Comparison of ENCODE assay signal across 8 cellular contexts in genomic region chr6:132715204-132715603, GRCh38. TPM values are rescaled to one million over a fixed set of nuclear protein-coding genes. Genes with fewer than 3 reads are reported as not detected.
DNase-seq lines count a peak whose midpoint lies in the region; ATAC-seq and TF ChIP-seq lines count a peak whose summit lies in the region.

No MANE protein-coding gene starts in this region.

- no peaks in the 10 kb centered on the region for H3K27me3 Mint-ChIP-seq in Calu3 (ENCODE audit: unreplicated experiment)
- no peaks in the 10 kb centered on the region for H3K27me3 Mint-ChIP-seq in nephron progenitor cell (ENCODE audit: low read depth, poor library complexity)
- H3K27me3 Mint-ChIP-seq in activated T-helper 2 cell treated with anti-CD3 and anti-CD28 coated beads, Interferon-gamma antibody, Interleukin-2, Interleukin-4, amounts not matched to agents 10 μg/mL and 5 μg/mL and 100 μg/mL, durations not matched to agents 14 hours and 24 hours and 36 hours (ENCODE audit: low read depth) = peaks cover 23% of the 10 kb centered on the region

- BruUV-seq in Calu3 (replicated peaks; lab: Mats Ljungman, UMichigan) = no TSS peak

- H3K4me3 Mint-ChIP-seq in Calu3 (ENCODE audit: low read depth, unreplicated experiment) = no peak overlapping the region
- H3K4me3 Mint-ChIP-seq in nephron progenitor cell = no peak overlapping the region
- H3K4me3 Mint-ChIP-seq in activated T-helper 2 cell treated with anti-CD3 and anti-CD28 coated beads, Interferon-gamma antibody, Interleukin-2, Interleukin-4, amounts not matched to agents 10 μg/mL and 5 μg/mL and 100 μg/mL, durations not matched to agents 14 hours and 24 hours and 36 hours (ENCODE audit: low read depth) = no peak overlapping the region

- H3K36me3 Mint-ChIP-seq in Calu3 (ENCODE audit: insufficient read depth, unreplicated experiment) = peaks cover 17% of the 10 kb centered on the region
- no peaks in the 10 kb centered on the region for H3K36me3 Mint-ChIP-seq in nephron progenitor cell (ENCODE audit: low read depth)
- no peaks in the 10 kb centered on the region for H3K36me3 Mint-ChIP-seq in activated T-helper 2 cell treated with anti-CD3 and anti-CD28 coated beads, Interferon-gamma antibody, Interleukin-2, Interleukin-4, amounts not matched to agents 10 μg/mL and 5 μg/mL and 100 μg/mL, durations not matched to agents 14 hours and 24 hours and 36 hours (ENCODE audit: low read depth)

- no peak for ATAC-seq in GM18519 (IDR thresholded peaks at IDR 0.05; ENCODE audit: low FRiP score, unreplicated experiment)

- TF ChIP-seq CTCF in Calu3 (IDR thresholded peaks at IDR 0.05; ENCODE audit: unreplicated experiment) (peak; percentile 58), nephron progenitor cell (IDR thresholded peaks at IDR 0.05) (no peak)

- CTCF ChIA-PET in Calu3 (lab: Charles Lee) = interaction anchor here (0.6 to 1.9 kb wide), 12 partner anchors 21 to 435 kb away, joined by 3 to 24 read pairs (median 5); partner anchors contain the start of gene STX7

- no peaks in the 10 kb centered on the region for H3K9me3 Mint-ChIP-seq in Calu3 (ENCODE audit: low read depth, unreplicated experiment)
- H3K9me3 Mint-ChIP-seq in nephron progenitor cell = no peaks in the 10 kb centered on the region
- no peaks in the 10 kb centered on the region for H3K9me3 Mint-ChIP-seq in activated T-helper 2 cell treated with anti-CD3 and anti-CD28 coated beads, Interferon-gamma antibody, Interleukin-2, Interleukin-4, amounts not matched to agents 10 μg/mL and 5 μg/mL and 100 μg/mL, durations not matched to agents 14 hours and 24 hours and 36 hours

- intact Hi-C loops in Calu3 (cut with micrococcal nuclease; ENCODE audit: unreplicated experiment) = loop anchor here (1.0 to 10.0 kb wide), 4 partner anchors 20 to 185 kb away; no protein-coding TSS in a partner anchor
- intact Hi-C loops in activated T-helper 2 cell treated with anti-CD3 and anti-CD28 coated beads, Interferon-gamma antibody, Interleukin-2, Interleukin-4, amounts not matched to agents 10 μg/mL and 5 μg/mL and 100 μg/mL, durations not matched to agents 14 hours and 24 hours and 36 hours (cut with micrococcal nuclease) = no loop called here

- H3K4me1 Mint-ChIP-seq in Calu3 (ENCODE audit: low read depth, unreplicated experiment) (peaks cover 68% of the 10 kb centered on the region), nephron progenitor cell (no peaks in the 10 kb centered on the region)
- H3K4me1 Mint-ChIP-seq in activated T-helper 2 cell treated with anti-CD3 and anti-CD28 coated beads, Interferon-gamma antibody, Interleukin-2, Interleukin-4, amounts not matched to agents 10 μg/mL and 5 μg/mL and 100 μg/mL, durations not matched to agents 14 hours and 24 hours and 36 hours (ENCODE audit: low read depth) = peaks cover 2% of the 10 kb centered on the region

- H3K27ac Mint-ChIP-seq in Calu3 (ENCODE audit: unreplicated experiment) (peak overlapping the region; percentile 61), nephron progenitor cell (no peak overlapping the region)
- H3K27ac Mint-ChIP-seq in activated T-helper 2 cell treated with anti-CD3 and anti-CD28 coated beads, Interferon-gamma antibody, Interleukin-2, Interleukin-4, amounts not matched to agents 10 μg/mL and 5 μg/mL and 100 μg/mL, durations not matched to agents 14 hours and 24 hours and 36 hours = no peak overlapping the region

- DNase-seq in Calu3 = peak; percentile 75
- DNase-seq in NCI-H460 (ENCODE audit: extremely low read depth, low read depth) = peak; percentile 45
- peak; percentile 31 for DNase-seq in epidermal melanocyte (ENCODE audit: insufficient read length, low spot score)
- peak; percentile 12 for DNase-seq in nephron progenitor cell
- DNase-seq in stimulated activated CD4-positive, alpha-beta T cell treated with anti-CD3 and anti-CD28 coated beads, Interleukin-15, amount 100 ng/mL, for 24 hours = no peak
- DNase-seq in AML-193 (lab: John Stamatoyannopoulos, UW) = no peak
- DNase-seq in activated T-helper 2 cell treated with anti-CD3 and anti-CD28 coated beads, Interferon-gamma antibody, Interleukin-2, Interleukin-4, amounts not matched to agents 10 μg/mL and 5 μg/mL and 100 μg/mL, durations not matched to agents 14 hours and 24 hours and 36 hours (ENCODE audit: low spot score) = no peak

RNA-seq across cellular contexts. Expression of gene VNN1, which starts 1.3 kb away (rescaled TPM):
- 12.4 and 13.3 TPM in 2 replicates for total RNA-seq in Calu3 (2022)
- total RNA-seq in NCI-H460 (2014; rRNA removed; shearing (Covaris generic)) = not detected in 2 replicates
- polyA plus RNA-seq in NCI-H460 (2014; cell fraction: nucleus; rRNA removed) = not detected in 2 replicates
- not detected in 2 replicates for total RNA-seq in activated T-helper 2 cell treated with anti-CD3 and anti-CD28 coated beads, Interferon-gamma antibody, Interleukin-2, Interleukin-4, amounts not matched to agents 10 μg/mL and 5 μg/mL and 100 μg/mL, durations not matched to agents 14 hours and 24 hours and 36 hours

RNA-seq across cellular contexts. Expression of gene VNN2, which starts 42.5 kb away (rescaled TPM):
- 18.1 and 21.5 TPM in 2 replicates for total RNA-seq in Calu3 (2022)
- not detected in 2 replicates for total RNA-seq in NCI-H460 (2014; rRNA removed; shearing (Covaris generic))
- not detected in 2 replicates for polyA plus RNA-seq in NCI-H460 (2014; cell fraction: nucleus; rRNA removed)
- 4.7 and 5.0 TPM in 2 replicates for total RNA-seq in activated T-helper 2 cell treated with anti-CD3 and anti-CD28 coated beads, Interferon-gamma antibody, Interleukin-2, Interleukin-4, amounts not matched to agents 10 μg/mL and 5 μg/mL and 100 μg/mL, durations not matched to agents 14 hours and 24 hours and 36 hours

RNA-seq across cellular contexts. Expression of gene TAAR1, which starts 56.2 kb away (rescaled TPM):
- not detected in 2 replicates for total RNA-seq in Calu3 (2022)
- total RNA-seq in NCI-H460 (2014; rRNA removed; shearing (Covaris generic)) = not detected in 2 replicates
- polyA plus RNA-seq in NCI-H460 (2014; cell fraction: nucleus; rRNA removed) = not detected in 2 replicates
- total RNA-seq in activated T-helper 2 cell treated with anti-CD3 and anti-CD28 coated beads, Interferon-gamma antibody, Interleukin-2, Interleukin-4, amounts not matched to agents 10 μg/mL and 5 μg/mL and 100 μg/mL, durations not matched to agents 14 hours and 24 hours and 36 hours = not detected in 2 replicates

Comparison
In these comparisons a context has a peak if more than half of its experiments do, and no peak if none do; other contexts are left out.
1. DNase-seq: peak in Calu3 (single experiment), NCI-H460 (single experiment), epidermal melanocyte (single experiment) and nephron progenitor cell (single experiment); none in stimulated activated CD4-positive, alpha-beta T cell treated with anti-CD3 and anti-CD28 coated beads, Interleukin-15, amount 100 ng/mL, for 24 hours (single experiment), AML-193 (0 of 2) and activated T-helper 2 cell treated with anti-CD3 and anti-CD28 coated beads, Interferon-gamma antibody, Interleukin-2, Interleukin-4, amounts not matched to agents 10 μg/mL and 5 μg/mL and 100 μg/mL, durations not matched to agents 14 hours and 24 hours and 36 hours (single experiment).
2. RNA of gene VNN1, which starts 1.3 kb away (total RNA-seq): 12.4 to 13.3 TPM in Calu3; not detected in NCI-H460 and not detected in activated T-helper 2 cell treated with anti-CD3 and anti-CD28 coated beads, Interferon-gamma antibody, Interleukin-2, Interleukin-4, amounts not matched to agents 10 μg/mL and 5 μg/mL and 100 μg/mL, durations not matched to agents 14 hours and 24 hours and 36 hours; every median in the first group is over 10 times any median in the second.